In genomic region chr1:53687886-53688285, GRCh38 we compare ENCODE assay signal across 30 cellular contexts. TPM values are rescaled to one million over a fixed set of nuclear protein-coding genes. Genes with fewer than 3 reads are reported as not detected.
DNase-seq lines count a peak whose midpoint lies in the region; ATAC-seq, FAIRE-seq and TF ChIP-seq lines count a peak whose summit lies in the region.
"Had no signal": no experiment of that assay in that cellular context is flagged by ENCODE, and none has a peak within 500 bp of the region (broad histone marks: within the 10 kb centered on the region; RNA-seq: fewer than 3 reads in every experiment).

No MANE protein-coding gene starts in this region.

- H3K27me3 ChIP-seq in H1 (replicated peaks in 1 of 4; ENCODE audit: control insufficient read depth in 3 of 4, extremely low read depth in 1 of 4, insufficient read depth in 3 of 4, low read length in 3 of 4): peaks cover 0 to 5% (median 0%) of the 10 kb centered on the region in 4 experiments; a peak in 3 of 7 replicates
- peaks cover 0 to 96% of the 10 kb centered on the region in 2 experiments for H3K27me3 ChIP-seq in mesenchymal stem cell (ENCODE audit: control insufficient read depth in 1 of 2, insufficient read depth in 1 of 2, low read length in 2 of 2)
- H3K27me3 ChIP-seq: BE2C, MG63 had no signal

- intact Hi-C loops in Right ventricle myocardium superior (cut with DNase I) (no loop called here), left ventricle myocardium superior (cut with micrococcal nuclease) (no loop called here)

- no peak overlapping the region for H4K91ac ChIP-seq in H1 (replicated peaks; ENCODE audit: insufficient read length, low read length)
- H4K91ac ChIP-seq in mesenchymal stem cell (ENCODE audit: low read length): no peak overlapping the region

- H3K9ac ChIP-seq in H1 (replicated peaks in 1 of 4; ENCODE audit: extremely low read depth in 1 of 4, low read depth in 3 of 4, low read length in 3 of 4) (no peak overlapping the region), mesenchymal stem cell (ENCODE audit: low read length) (no peak overlapping the region)

- POLR2A ChIA-PET in H1 (lab: Charles Lee; ENCODE audit: partially characterized antibody): interaction anchor here (0.5 kb wide), 1 partner anchor 1649 kb away, joined by 5 read pairs; no protein-coding TSS in a partner anchor

- H3K4me3 ChIP-seq in H1 (ENCODE audit: extremely low read depth in 1 of 4, insufficient read depth in 2 of 4, low read depth in 3 of 4, low read length in 4 of 4) (no peak overlapping the region), mesenchymal stem cell (ENCODE audit: insufficient read depth in 1 of 2, low read depth in 1 of 2, low read length in 2 of 2) (no peak overlapping the region)
- H3K4me3 ChIP-seq: HAP-1, MG63, SJCRH30 had no signal

- H3K4me1 ChIP-seq in H1 (replicated peaks in 1 of 4; ENCODE audit: control insufficient read depth in 3 of 4, insufficient read depth in 4 of 4, low read length in 3 of 4) (peaks cover 0 to 16% (median 9%) of the 10 kb centered on the region in 4 experiments; a peak in 4 of 7 replicates), mesenchymal stem cell (ENCODE audit: control insufficient read depth, insufficient read depth, low read depth, low read length) (peaks cover 63% of the 10 kb centered on the region)
- H3K4me1 ChIP-seq: BE2C, HAP-1, SJCRH30 had no signal

- no peak overlapping the region for H3K4ac ChIP-seq in H1 (replicated peaks; ENCODE audit: insufficient read length, low read depth, low read length)
- H3K4ac ChIP-seq in mesenchymal stem cell (ENCODE audit: low read depth in 1 of 2, low read length in 2 of 2): no peak overlapping the region

- no peak overlapping the region for H3K56ac ChIP-seq in H1 (replicated peaks; ENCODE audit: insufficient read length, low read depth, low read length)

- H3K27ac ChIP-seq in H1 (ENCODE audit: low read depth, low read length) (no peak overlapping the region), mesenchymal stem cell (ENCODE audit: low read length, poor library complexity, severe bottlenecking) (peak overlapping the region; percentile 41)
- H3K27ac ChIP-seq: 22Rv1, SJCRH30 had no signal

- no peak overlapping the region for H3K4me2 ChIP-seq in H1 (ENCODE audit: insufficient read depth in 1 of 2, low read depth in 2 of 2, low read length in 2 of 2)
- peak overlapping the region; percentile 30 for H3K4me2 ChIP-seq in mesenchymal stem cell (ENCODE audit: low read length, poor library complexity, severe bottlenecking)

- H2BK15ac ChIP-seq in H1 (ENCODE audit: low read length) (no peak overlapping the region; the same call in 1 of the 2 replicates), mesenchymal stem cell (ENCODE audit: low read depth, poor library complexity, severe bottlenecking) (no peak overlapping the region)

- no peak for TF ChIP-seq RAD21 in H1 (IDR thresholded peaks at IDR 0.05 in 1 of 2, conservative IDR thresholded peaks at IDR 0.05 in 1 of 2; ENCODE audit: low read depth in 2 of 2, low read length in 2 of 2)

- 84% methylated on average over 20 of the region's 20 CpGs; no CpG with 5 or more reads in 1 of the 2 experiments for WGBS in H1 (ENCODE audit: extremely low coverage in 1 of 2, insufficient coverage in 1 of 2, insufficient read length in 1 of 2, insufficient replicate concordance in 2 of 2, low coverage in 1 of 2, low lambda C conversion rate in 2 of 2, missing lambda C conversion rate in 1 of 2), 2 experiments
- 92% methylated on average over 20 of the region's 20 CpGs for WGBS in mesenchymal stem cell

- no peak for TF ChIP-seq POLR2A in H1 (IDR thresholded peaks at IDR 0.05; ENCODE audit: control extremely low read depth in 1 of 2, low read depth in 2 of 2, low read length in 2 of 2)

- H4K5ac ChIP-seq in H1 (ENCODE audit: insufficient read length, low read depth, low read length): no peak overlapping the region

- H4K8ac ChIP-seq in H1 (ENCODE audit: extremely low read depth, insufficient read depth, low read length): no peak overlapping the region
- no peak overlapping the region for H4K8ac ChIP-seq in mesenchymal stem cell (ENCODE audit: low read length)

- no peak overlapping the region for H2AFZ ChIP-seq in H1 (ENCODE audit: low read length)
- no peak overlapping the region for H2AFZ ChIP-seq in mesenchymal stem cell (ENCODE audit: low read depth, low read length)

- H3K79me1 ChIP-seq in H1 (ENCODE audit: low read depth, low read length): no peaks in the 10 kb centered on the region
- peaks cover 30% of the 10 kb centered on the region for H3K79me1 ChIP-seq in mesenchymal stem cell (replicated peaks; ENCODE audit: low read length, poor library complexity, severe bottlenecking)

- no peaks in the 10 kb centered on the region for H3K79me2 ChIP-seq in H1 (ENCODE audit: control insufficient read depth in 1 of 2, insufficient read depth in 2 of 2, low read length in 2 of 2)

- no peak overlapping the region for H2BK120ac ChIP-seq in H1 (replicated peaks; ENCODE audit: low read depth, low read length)
- no peak overlapping the region for H2BK120ac ChIP-seq in mesenchymal stem cell (ENCODE audit: low read depth, low read length)

- H3K18ac ChIP-seq in H1 (ENCODE audit: extremely low read depth, low read length) (peak overlapping the region; percentile 32), mesenchymal stem cell (ENCODE audit: low read depth in 1 of 2, low read length in 2 of 2) (no peak overlapping the region)

- CTCF ChIA-PET in H1 (lab: Charles Lee; ENCODE audit: partially characterized antibody): interaction anchor here (0.9 to 10.7 kb wide), 6 partner anchors 28 to 201 kb away, joined by 3 to 129 read pairs (median 4); no protein-coding TSS in a partner anchor

- H2BK12ac ChIP-seq in H1 (ENCODE audit: low read depth, low read length): 0 out of 2 replicates have a peak overlapping the region, but pooled peaks have one; percentile 17
- no peak overlapping the region for H2BK12ac ChIP-seq in mesenchymal stem cell (ENCODE audit: low read length in 2 of 2)

- H3K9me3 ChIP-seq in H1 (ENCODE audit: insufficient read depth in 2 of 2, low read depth in 1 of 2, low read length in 1 of 2) (no peaks in the 10 kb centered on the region), mesenchymal stem cell (ENCODE audit: control insufficient read depth, low read length) (no peaks in the 10 kb centered on the region)
- H3K9me3 ChIP-seq: BE2C, HAP-1, MG63, SJCRH30 had no signal

- H3K23me2 ChIP-seq in H1 (ENCODE audit: low read depth, low read length): no peaks in the 10 kb centered on the region; the same call in 1 of the 2 replicates

- no peak overlapping the region for H3K23ac ChIP-seq in H1 (ENCODE audit: insufficient read length)
- no peak overlapping the region for H3K23ac ChIP-seq in mesenchymal stem cell (ENCODE audit: low read length in 2 of 2)

- no peak overlapping the region for H2BK20ac ChIP-seq in H1 (ENCODE audit: low read length)

- H3K14ac ChIP-seq in H1 (ENCODE audit: insufficient read length) (no peak overlapping the region), mesenchymal stem cell (ENCODE audit: low read length in 2 of 2) (no peak overlapping the region)

- H2BK5ac ChIP-seq in H1 (ENCODE audit: low read depth, low read length): no peak overlapping the region
- peak overlapping the region; percentile 11 for H2BK5ac ChIP-seq in mesenchymal stem cell (ENCODE audit: low read depth, low read length, poor library complexity, severe bottlenecking)

- TF ChIP-seq CTCF in H1 (IDR thresholded peaks at IDR 0.05; ENCODE audit: control extremely low read depth in 1 of 3, insufficient read depth in 1 of 3, low read depth in 1 of 3, low read length in 3 of 3): no peak

- ATAC-seq in Right ventricle myocardium superior (ENCODE audit: poor library complexity) (no peak), left ventricle myocardium superior (no peak), HG03135 (IDR thresholded peaks at IDR 0.05; ENCODE audit: unreplicated experiment) (no peak), HG03280 (IDR thresholded peaks at IDR 0.05; ENCODE audit: unreplicated experiment) (no peak)
- ATAC-seq: HepG2, PC-3 had no signal

- no peaks in the 10 kb centered on the region for H4K20me1 ChIP-seq in H1 (replicated peaks in 1 of 2; ENCODE audit: control insufficient read depth in 1 of 2, insufficient read depth in 2 of 2, low read length in 2 of 2)

- DNase-seq in Right ventricle myocardium superior (peak; percentile 22), left ventricle myocardium superior (no peak), H1 (ENCODE audit: low read depth in 1 of 2, low spot score in 2 of 2) (no peak), mesenchymal stem cell (no peak), dermis blood vessel endothelial cell (no peak), amniotic stem cell (lab: John Stamatoyannopoulos, UW) (no peak)
- DNase-seq: BE2C; CD8-positive, alpha-beta memory T cell; DMS 273 treated with DMSO at 0.1 percent for 48 hours; DMS79; EL; GF-D8; HFFc6; KBM-7; MG63; NCI-H1105 treated with DMSO at 0.1 percent for 48 hours; NCI-H2029; NCI-H446; NCI-H524 treated with DMSO at 0.1 percent for 48 hours; NCI-H82; NK-92 treated with Interleukin-12 subunit alpha and Interleukin-12 subunit beta, amount 100 ng/mL, for 24 hours; PC-3; SJCRH30 had no signal

- no peak for FAIRE-seq in H1 (lab: Jason Lieb, UNC)
- FAIRE-seq: GM12891, HepG2 had no signal

- TF ChIP-seq EP300 in H1 (IDR thresholded peaks at IDR 0.05; ENCODE audit: borderline replicate concordance in 1 of 2, low read depth in 2 of 2, low read length in 2 of 2): no peak

- H3K36me3 ChIP-seq in H1 (ENCODE audit: control insufficient read depth in 2 of 4, insufficient read depth in 4 of 4, low read length in 3 of 4): no peaks in the 10 kb centered on the region
- peaks cover 0 to 6% of the 10 kb centered on the region in 2 experiments for H3K36me3 ChIP-seq in mesenchymal stem cell (ENCODE audit: control insufficient read depth in 1 of 2, insufficient read depth in 2 of 2, low read depth in 1 of 2, low read length in 2 of 2)
- H3K36me3 ChIP-seq: BE2C, HAP-1, MG63, SJCRH30 had no signal

- H2AK5ac ChIP-seq in H1 (ENCODE audit: low read depth, low read length): no peak overlapping the region
- peak overlapping the region; percentile 47 for H2AK5ac ChIP-seq in mesenchymal stem cell (ENCODE audit: low read length, severe bottlenecking)

TF ChIP-seq in H1, 55 proteins besides CTCF, POLR2A, EP300 and RAD21 (continues in another document):
- no peak for TF ChIP-seq KDM4A (IDR thresholded peaks at IDR 0.05; ENCODE audit: low read depth, low read length, severe bottlenecking)

RNA-seq across cellular contexts. Expression of gene GLIS1, which starts 51.1 kb away (rescaled TPM):
- 0.08 TPM for total RNA-seq in Right ventricle myocardium superior
- total RNA-seq in left ventricle myocardium superior: not detected
- 0.21 and 0.22 TPM in 2 replicates for total RNA-seq in H1 (2021; fragmentation: NEBNext Ultra II Directional; extraction: Animal tissue kit (Norgen Biotek cat#: 25700))
- polyA plus RNA-seq in H1 (2011; rRNA removed): 0.15 and 0.17 TPM in 2 replicates
- 0.06 TPM for polyA plus RNA-seq in H1 (2011; cell fraction: cytosol; rRNA removed)
- 0.31 TPM for polyA plus RNA-seq in H1 (2011; cell fraction: nucleus; rRNA removed)
- 0.08 to 0.11 TPM (median 0.10 TPM) in 3 of 4 replicates, not detected in the other for polyA plus RNA-seq in H1 (2012, experiment 1 of 2)
- 0.08 TPM for polyA plus RNA-seq in H1 (2012, experiment 2 of 2)
- 0.18 TPM for polyA plus RNA-seq in H1 (2013, experiment 1 of 2)
- polyA plus RNA-seq in H1 (2013, experiment 2 of 2): 0.18 TPM
- not detected in 2 replicates for polyA minus RNA-seq in H1 (2011; rRNA and poly(A)+ RNA removed)
- not detected for polyA minus RNA-seq in H1 (2011; cell fraction: cytosol; rRNA and poly(A)+ RNA removed)
- not detected for polyA minus RNA-seq in H1 (2011; cell fraction: nucleus; rRNA and poly(A)+ RNA removed)
- polyA plus RNA-seq in mesenchymal stem cell (2013, experiment 1 of 2): 0.29 TPM
- 0.29 TPM for polyA plus RNA-seq in mesenchymal stem cell (2013, experiment 2 of 2)
- total RNA-seq in dermis blood vessel endothelial cell: not detected in 2 replicates
- total RNA-seq: CD8-positive, alpha-beta memory T cell; HepG2; SJCRH30 had no signal
- polyA plus RNA-seq: CD14-positive monocyte had no signal
